Comparison of ENCODE assay signal across 22 cellular contexts in the genomic region with DNA sequence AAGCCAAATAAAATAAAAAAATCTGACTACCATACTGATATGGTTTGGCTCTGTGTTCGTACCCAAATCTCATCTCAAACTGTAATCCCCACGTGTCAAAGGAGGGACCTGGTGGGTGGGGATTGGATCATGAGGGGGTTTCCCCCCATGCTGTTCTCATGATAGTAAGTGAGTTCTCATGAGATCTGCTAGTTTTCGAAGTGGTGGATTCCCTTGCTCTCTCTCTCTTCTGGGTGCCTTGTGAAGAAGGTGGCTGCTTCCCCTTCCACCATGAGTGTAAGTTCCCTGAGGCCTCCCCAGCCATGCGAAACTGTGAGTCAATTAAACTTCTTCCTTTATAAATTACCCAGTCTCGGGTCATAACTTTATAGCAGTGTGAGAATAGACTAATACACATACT.
"Had no signal": no experiment of that assay in that cellular context is flagged by ENCODE, and none has a peak within 500 bp of the region (broad histone marks: within the 10 kb centered on the region; RNA-seq: fewer than 3 reads in every experiment).

No MANE protein-coding gene starts in this region.

- H3K4me3 ChIP-seq: adrenal gland, breast epithelium, esophagus squamous epithelium, mucosa of descending colon, psoas muscle, skin epidermis, tibial artery had no signal

- H3K9me3 ChIP-seq: adrenal gland, breast epithelium, esophagus squamous epithelium, mucosa of descending colon, psoas muscle, tibial artery had no signal

- H3K27me3 ChIP-seq: adrenal gland, breast epithelium, esophagus squamous epithelium, tibial artery had no signal

- H3K4me1 ChIP-seq: adrenal gland, breast epithelium, esophagus squamous epithelium, psoas muscle, tibial artery had no signal

- FAIRE-seq: astrocyte had no signal

- DNase-seq: activated CD4-positive, alpha-beta T cell treated with anti-CD3 and anti-CD28 coated beads for 1 hour; activated CD8-positive, alpha-beta memory T cell treated with anti-CD3 and anti-CD28 coated beads for 24 hours; activated CD8-positive, alpha-beta memory T cell treated with anti-CD3 and anti-CD28 coated beads, Interleukin-2, amount 50 U/mL, for 48 hours; activated effector memory CD4-positive, alpha-beta T cell treated with anti-CD3 and anti-CD28 coated beads, Interleukin-2, amount 50 U/mL, for 16 hours; activated T-cell treated with anti-CD3 and anti-CD28 coated beads, Interleukin-2, amount 50 U/mL, for 48 hours; adrenal gland; cerebellar nuclear complex; effector CD8-positive, alpha-beta T cell; esophagus squamous epithelium; left ventricle myocardium superior; mucosa of descending colon; naive thymus-derived CD4-positive, alpha-beta T cell; psoas muscle; right cardiac atrium; stimulated activated CD4-positive, alpha-beta T cell treated with anti-CD3 and anti-CD28 coated beads, Interleukin-4, amount 100 ng/mL, for 24 hours; stimulated activated naive B cell treated with anti-CD40 and anti-IgM and Interleukin-4, amounts not matched to agents 10 μg/mL and 1 μg/mL and 100 μg/mL, for 72 hours; T-helper 2 cell; tibial artery; WERI-Rb-1 had no signal

- H3K27ac ChIP-seq: adrenal gland, breast epithelium, esophagus squamous epithelium, psoas muscle, skin epidermis, tibial artery, WERI-Rb-1 had no signal

- ATAC-seq: left ventricle myocardium superior; mucosa of descending colon; naive thymus-derived CD4-positive, alpha-beta T cell; psoas muscle; right cardiac atrium; stimulated activated naive B cell treated with anti-CD40 and anti-IgM and Interleukin-4, amounts not matched to agents 10 μg/mL and 1 μg/mL and 100 μg/mL, for 72 hours had no signal
